In the genomic region with DNA sequence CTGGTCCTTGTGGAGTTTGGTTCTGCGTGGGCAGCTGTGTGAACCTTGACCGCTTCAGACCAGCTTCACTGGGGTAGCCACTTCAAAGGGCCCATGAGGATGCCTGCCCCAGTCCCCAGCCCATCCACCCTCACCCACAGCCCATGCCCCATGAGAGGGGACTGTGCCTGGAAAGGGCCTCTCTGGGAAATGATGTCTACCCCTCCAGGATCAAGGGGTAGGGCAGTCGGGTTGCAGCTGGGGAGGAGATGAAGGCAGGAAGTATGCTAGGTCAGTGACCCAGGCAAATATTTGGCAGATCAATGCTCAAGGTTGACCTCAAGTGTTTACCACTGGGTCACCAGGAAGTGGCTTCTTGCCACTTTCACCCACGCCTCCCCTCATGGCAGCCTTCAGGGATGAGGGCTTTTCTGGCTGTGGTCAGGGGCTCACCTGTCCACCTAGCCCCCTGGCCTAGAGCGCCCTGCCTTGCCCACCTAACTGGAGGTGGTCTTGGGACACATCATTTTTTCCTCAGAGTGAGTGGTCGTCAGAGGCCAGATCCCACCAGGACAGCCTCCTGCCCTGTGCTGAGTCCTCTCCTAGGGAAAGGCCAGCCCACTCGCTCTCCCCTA, we compare ENCODE assay signal across 12 cellular contexts.
A peak's percentile ranks its signal among the peaks of the same experiment; 100 is the strongest.
DNase-seq lines count a peak whose midpoint lies in the region; ATAC-seq and FAIRE-seq lines count a peak whose summit lies in the region.
"Had no signal": no experiment of that assay in that cellular context is flagged by ENCODE, and none has a peak within 500 bp of the region (broad histone marks: within the 10 kb centered on the region; RNA-seq: fewer than 3 reads in every experiment).

No MANE protein-coding gene starts in this region.

- H3K27me3 Mint-ChIP-seq in activated T-helper 17 cell treated with anti-CD3 and anti-CD28 coated beads, Interleukin-2, amount 50 U/mL, for 72 hours, result peaks cover 13% of the 10 kb centered on the region

- no peak for FAIRE-seq in urothelium cell line (lab: Jason Lieb, UNC)
- FAIRE-seq: HTR-8/SVneo had no signal

- H3K36me3 Mint-ChIP-seq in activated T-helper 17 cell treated with anti-CD3 and anti-CD28 coated beads, Interleukin-2, amount 50 U/mL, for 72 hours (ENCODE audit: low read depth), result no peaks in the 10 kb centered on the region

- H3K4me1 Mint-ChIP-seq in activated T-helper 17 cell treated with anti-CD3 and anti-CD28 coated beads, Interleukin-2, amount 50 U/mL, for 72 hours, result peaks cover 15% of the 10 kb centered on the region

- H3K27ac Mint-ChIP-seq in activated T-helper 17 cell treated with anti-CD3 and anti-CD28 coated beads, Interleukin-2, amount 50 U/mL, for 72 hours, result no peak overlapping the region

- no peak overlapping the region for H3K4me3 Mint-ChIP-seq in activated T-helper 17 cell treated with anti-CD3 and anti-CD28 coated beads, Interleukin-2, amount 50 U/mL, for 72 hours

- H3K9me3 Mint-ChIP-seq in activated T-helper 17 cell treated with anti-CD3 and anti-CD28 coated beads, Interleukin-2, amount 50 U/mL, for 72 hours, result no peaks in the 10 kb centered on the region

- DNase-seq in cardiac septum (ENCODE audit: low spot score), result peak; percentile 44
- DNase-seq in left cardiac atrium, result no peak
- no peak for DNase-seq in HK-2 (ENCODE audit: unreplicated experiment)
- no peak for DNase-seq in activated CD8-positive, alpha-beta memory T cell treated with anti-CD3 and anti-CD28 coated beads, Interleukin-2, amount 50 U/mL, for 48 hours
- DNase-seq in urothelium cell line (ENCODE audit: low spot score), result no peak
- DNase-seq: esophagus squamous epithelium, mucosa of descending colon, NCI-H748 treated with DMSO at 0.1 percent for 48 hours had no signal

- no peak for ATAC-seq in left cardiac atrium
- ATAC-seq in HG03097 (IDR thresholded peaks at IDR 0.05; ENCODE audit: low FRiP score, unreplicated experiment), result peak; percentile 41
- peak; percentile 65 for ATAC-seq in activated T-helper 17 cell treated with anti-CD3 and anti-CD28 coated beads, Interleukin-2, amount 50 U/mL, for 72 hours (replicated peaks)
- ATAC-seq in HG03571 (IDR thresholded peaks at IDR 0.05; ENCODE audit: unreplicated experiment), result no peak

- intact Hi-C loops in cardiac septum (cut with DNase I) (no loop called here), left cardiac atrium (cut with DNase I) (no loop called here)

Comparison
In these comparisons a context has a peak if more than half of its experiments do, and no peak if none do; other contexts are left out.
1. ATAC-seq: peak in HG03097 (single experiment) and activated T-helper 17 cell treated with anti-CD3 and anti-CD28 coated beads, Interleukin-2, amount 50 U/mL, for 72 hours (single experiment); none in left cardiac atrium (0 of 2) and HG03571 (single experiment).